ENCODE assay signal across 12 cellular contexts in genomic region chr12:115966376-115966775, GRCh38.
"Had no signal": no experiment of that assay in that cellular context is flagged by ENCODE, and none has a peak within 500 bp of the region (broad histone marks: within the 10 kb centered on the region; RNA-seq: fewer than 3 reads in every experiment).

No MANE protein-coding gene starts in this region.

- ATAC-seq: esophagus mucosa, gastrocnemius medialis, left lobe of liver, WTC11 had no signal

- H3K27me3 Mint-ChIP-seq: progenitor cell of endocrine pancreas had no signal

- H3K4me1 Mint-ChIP-seq: WTC11 had no signal

- H3K27ac Mint-ChIP-seq: mesothelial cell of epicardium, progenitor cell of endocrine pancreas, WTC11 had no signal

- H3K4me3 Mint-ChIP-seq: mesothelial cell of epicardium, WTC11 had no signal

- H3K9me3 Mint-ChIP-seq: mesothelial cell of epicardium, WTC11 had no signal

- DNase-seq: adrenal gland; effector CD8-positive, alpha-beta T cell; gastrocnemius medialis; head of caudate nucleus; kidney; stimulated activated naive CD4-positive, alpha-beta T cell; thyroid gland had no signal
